Comparison of ENCODE assay signal across 21 cellular contexts in the genomic region with DNA sequence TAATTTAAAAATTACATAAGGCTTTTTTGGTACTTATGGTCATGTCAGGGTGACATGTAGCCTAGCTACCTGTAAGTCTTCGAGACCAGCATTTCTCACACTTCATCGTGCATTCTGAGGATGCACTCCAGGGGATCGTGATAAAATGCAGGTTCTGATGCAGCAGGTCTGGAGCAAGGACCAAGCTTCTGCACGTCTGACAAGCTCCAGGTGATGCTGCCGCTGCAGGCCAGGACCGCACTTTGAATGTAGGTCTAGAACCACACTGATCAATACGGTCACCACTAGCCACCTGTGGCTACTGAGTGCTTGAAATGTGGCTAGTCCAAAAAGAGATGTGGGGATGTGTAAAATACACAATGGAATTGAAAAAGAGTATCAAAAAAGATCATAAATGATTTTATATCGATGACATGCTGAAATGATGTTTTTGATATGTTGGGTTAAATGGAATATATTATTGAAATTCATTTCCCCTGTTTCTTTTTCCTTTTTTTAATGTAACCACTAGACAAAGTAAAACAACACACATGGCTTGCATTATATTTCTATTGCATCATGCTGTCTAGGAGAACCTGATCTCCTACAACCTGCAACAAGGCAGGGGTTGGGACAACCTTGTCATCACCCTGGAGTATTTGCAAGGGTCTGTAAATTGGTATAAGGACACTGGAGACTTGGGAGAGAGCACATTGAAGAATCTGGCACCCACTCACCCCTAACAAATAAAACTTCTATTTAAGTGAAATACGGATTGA.
"Had no signal": no experiment of that assay in that cellular context is flagged by ENCODE, and none has a peak within 500 bp of the region (broad histone marks: within the 10 kb centered on the region; RNA-seq: fewer than 3 reads in every experiment).

No MANE protein-coding gene starts in this region.

- H3K4me1 ChIP-seq: neural progenitor cell, tibial nerve, uterus had no signal

- H3K27ac Mint-ChIP-seq: activated naive CD4-positive, alpha-beta T cell treated with anti-CD3 and anti-CD28 coated beads, Interleukin-2, amount 50 U/mL, for 72 hours; activated T-helper 1 cell treated with anti-CD3 and anti-CD28 coated beads, Interleukin-12 subunit alpha, Interleukin-12 subunit beta, Interleukin-2, Interleukin-4 antibody, amounts not matched to agents 30 ng/mL and 10 ng/mL and 1 ng/mL, durations not matched to agents 14 hours and 24 hours and 36 hours; endodermal cell; memory B cell; neural progenitor cell; stimulated activated memory B cell treated with anti-CD40 and anti-IgM and Interleukin-4, amounts not matched to agents 10 μg/mL and 1 μg/mL and 100 μg/mL, for 72 hours had no signal

- H3K4me3 Mint-ChIP-seq: activated T-helper 1 cell treated with anti-CD3 and anti-CD28 coated beads, Interleukin-12 subunit alpha, Interleukin-12 subunit beta, Interleukin-2, Interleukin-4 antibody, amounts not matched to agents 30 ng/mL and 10 ng/mL and 1 ng/mL, durations not matched to agents 14 hours and 24 hours and 36 hours; endodermal cell; immature natural killer cell; memory B cell; neural progenitor cell; stimulated activated memory B cell treated with anti-CD40 and anti-IgM and Interleukin-4, amounts not matched to agents 10 μg/mL and 1 μg/mL and 100 μg/mL, for 72 hours had no signal

- H3K4me3 ChIP-seq: left ventricle myocardium inferior, mucosa of descending colon, neural progenitor cell, ovary, spleen, tibial nerve, uterus had no signal

- DNase-seq: activated CD4-positive, alpha-beta T cell treated with anti-CD3 and anti-CD28 coated beads for 1 hour; activated CD4-positive, alpha-beta T cell treated with anti-CD3 and anti-CD28 coated beads, Interleukin-2, amount 50 U/mL, for 48 hours; activated gamma-delta T cell treated with Interleukin-2 at 50 U/mL for 16 hours; endodermal cell; immature natural killer cell; kidney glomerular epithelial cell; left ventricle myocardium inferior; mucosa of descending colon; ovary; spleen; stimulated activated CD4-positive, alpha-beta T cell treated with anti-CD3 and anti-CD28 coated beads, Interleukin-4, amount 100 ng/mL, for 4 hours; uterus; WERI-Rb-1 had no signal

- H3K27me3 ChIP-seq: neural progenitor cell, ovary, spleen, tibial nerve, uterus had no signal

- H3K36me3 ChIP-seq: neural progenitor cell, ovary, spleen, tibial nerve, uterus, WERI-Rb-1 had no signal

- H3K9me3 ChIP-seq: mucosa of descending colon, ovary, uterus had no signal

- H3K4me2 ChIP-seq: neural progenitor cell had no signal

- H2AFZ ChIP-seq: neural progenitor cell had no signal

- H3K4me1 Mint-ChIP-seq: neural progenitor cell had no signal

- H3K9me3 Mint-ChIP-seq: memory B cell; stimulated activated memory B cell treated with anti-CD40 and anti-IgM and Interleukin-4, amounts not matched to agents 10 μg/mL and 1 μg/mL and 100 μg/mL, for 72 hours had no signal

- H3K27me3 Mint-ChIP-seq: memory B cell; naive B cell; stimulated activated memory B cell treated with anti-CD40 and anti-IgM and Interleukin-4, amounts not matched to agents 10 μg/mL and 1 μg/mL and 100 μg/mL, for 72 hours had no signal

- H3K9ac ChIP-seq: neural progenitor cell had no signal

- H3K27ac ChIP-seq: epithelial cell of prostate, left ventricle myocardium inferior, neural progenitor cell, ovary, spleen, tibial nerve, uterus, WERI-Rb-1 had no signal
